1 cellular context compared by ENCODE assay signal in genomic region chr17:59633658-59634359, GRCh38.
TF ChIP-seq lines count a peak whose summit lies in the region.

No MANE protein-coding gene starts in this region.

TF ChIP-seq in A549, 52 proteins besides CTCF, POLR2A, EP300 and RAD21:
- TF ChIP-seq PHF8 (IDR thresholded peaks at IDR 0.05; ENCODE audit: borderline replicate concordance, low read depth) = no peak
- TF ChIP-seq MAFK (IDR thresholded peaks at IDR 0.05; ENCODE audit: partially characterized antibody) = peak; percentile 97
